ENCODE assay signal across 8 cellular contexts in the genomic region with DNA sequence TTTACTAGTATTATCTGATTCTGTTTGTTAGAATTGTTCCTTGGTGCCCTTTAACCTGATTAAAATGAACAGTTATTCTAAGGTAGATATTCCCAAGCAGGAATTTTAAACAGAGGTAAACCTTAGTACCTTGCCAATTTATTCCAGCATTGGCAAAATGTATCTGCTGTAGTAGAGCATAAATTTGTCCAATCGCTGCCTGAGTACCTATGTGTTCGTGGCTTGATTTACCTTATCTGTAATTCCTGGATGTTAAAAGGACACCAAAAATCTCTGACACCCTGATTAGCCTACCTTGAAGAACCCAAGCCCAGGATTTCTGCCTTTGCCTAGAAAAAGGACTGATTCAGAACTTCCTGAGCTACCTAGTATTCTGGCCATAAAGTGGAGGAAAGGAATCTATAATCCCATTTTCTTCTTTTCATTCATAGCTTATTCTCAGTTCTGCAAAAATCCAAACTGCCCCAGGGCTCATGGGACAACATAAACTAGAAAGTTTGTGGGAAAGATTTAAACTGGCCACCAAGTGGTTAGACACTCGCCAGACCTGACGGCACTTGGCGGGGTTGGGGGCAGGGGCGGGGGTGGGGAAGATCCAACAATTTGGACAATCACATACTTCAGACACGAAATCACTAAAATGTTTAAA. TPM values are rescaled to one million over a fixed set of nuclear protein-coding genes. Genes with fewer than 3 reads are reported as not detected.
DNase-seq lines count a peak whose midpoint lies in the region; ATAC-seq and TF ChIP-seq lines count a peak whose summit lies in the region.

No MANE protein-coding gene starts in this region.

- H3K36me3 ChIP-seq in MG63 (no peaks in the 10 kb centered on the region), fibroblast of lung (ENCODE audit: control insufficient read depth, insufficient read depth, low read length) (no peaks in the 10 kb centered on the region), thyroid gland (no peaks in the 10 kb centered on the region)

- H2AFZ ChIP-seq in fibroblast of lung (ENCODE audit: low read length) = peak overlapping the region; percentile 66

- DNase-seq in AG10803 (ENCODE audit: low read depth) = no peak
- DNase-seq in MG63 = no peak
- DNase-seq in fibroblast of lung (ENCODE audit: low read depth in 2 of 2) = no peak
- no peak for DNase-seq in thyroid gland
- no peak for DNase-seq in HuH-7 (ENCODE audit: low spot score)
- DNase-seq in NCI-H1105 treated with DMSO at 0.1 percent for 48 hours (lab: John Stamatoyannopoulos, UW) = no peak

- peak overlapping the region; percentile 34 for H3K9ac ChIP-seq in fibroblast of lung (ENCODE audit: insufficient read depth, low read length)

- H3K4me2 ChIP-seq in fibroblast of lung (ENCODE audit: extremely low read depth, insufficient read depth, low read length) = peak overlapping the region; percentile 64

- intact Hi-C loops in thyroid gland (cut with DNase I) = no loop called here

- 71 to 72% methylated on average over 7 of the region's 7 CpGs for WGBS in thyroid gland, 2 donors

- no peaks in the 10 kb centered on the region for H3K9me3 ChIP-seq in MG63
- H3K9me3 ChIP-seq in fibroblast of lung (ENCODE audit: control insufficient read depth, insufficient read depth, low read depth, low read length) = no peaks in the 10 kb centered on the region
- no peaks in the 10 kb centered on the region for H3K9me3 ChIP-seq in thyroid gland

- no peak overlapping the region for H3K27ac ChIP-seq in fibroblast of lung (ENCODE audit: insufficient read depth, low read length)
- peak overlapping the region; percentile 23 to 64 (median 40) for H3K27ac ChIP-seq in thyroid gland

- no peak for TF ChIP-seq CTCF in AG10803 (conservative IDR thresholded peaks at IDR 0.05; ENCODE audit: low read length)
- TF ChIP-seq CTCF in fibroblast of lung (conservative IDR thresholded peaks at IDR 0.05 in 1 of 2, IDR thresholded peaks at IDR 0.05 in 1 of 2; ENCODE audit: low read depth in 1 of 2, low read length in 2 of 2) = no peak
- TF ChIP-seq CTCF in thyroid gland (IDR thresholded peaks at IDR 0.05) = no peak

- H3K4me3 ChIP-seq in AG10803 (ENCODE audit: low read length) (peak overlapping the region; percentile 31; the same call in 1 of the 2 replicates), MG63 (peak overlapping the region; percentile 45), fibroblast of lung (replicated peaks in 1 of 4; ENCODE audit: control extremely low read depth in 1 of 4, insufficient read depth in 1 of 4, low read depth in 3 of 4, low read length in 4 of 4) (peak overlapping the region; percentile 3 to 49 (median 30)), thyroid gland (replicated peaks in 1 of 3) (peak overlapping the region in 1 of 3 donors; percentile 28)

- no peaks in the 10 kb centered on the region for H4K20me1 ChIP-seq in fibroblast of lung (ENCODE audit: control insufficient read depth, extremely low read depth, insufficient read depth, low read length)

- no peak for TF ChIP-seq POLR2A in thyroid gland (IDR thresholded peaks at IDR 0.05)

- H3K27me3 ChIP-seq in MG63 (no peaks in the 10 kb centered on the region), fibroblast of lung (ENCODE audit: control insufficient read depth, insufficient read depth, low read length) (no peaks in the 10 kb centered on the region), thyroid gland (no peaks in the 10 kb centered on the region)

- no peaks in the 10 kb centered on the region for H3K79me2 ChIP-seq in fibroblast of lung (ENCODE audit: control insufficient read depth, insufficient read depth, low read length)

- peak; percentile 19 for ATAC-seq in GM19467 (IDR thresholded peaks at IDR 0.05; ENCODE audit: unreplicated experiment)
- ATAC-seq in HG02981 (IDR thresholded peaks at IDR 0.05; ENCODE audit: unreplicated experiment) = no peak

- peaks cover 3% of the 10 kb centered on the region for H3K4me1 ChIP-seq in fibroblast of lung (ENCODE audit: control insufficient read depth, extremely low read depth, insufficient read depth, low read length)
- H3K4me1 ChIP-seq in thyroid gland = peaks cover 5 to 6% of the 10 kb centered on the region in 2 donors

RNA-seq across cellular contexts. Expression of gene ZCCHC2, which starts 16.2 kb away (rescaled TPM):
- 3.1 and 3.3 TPM in 2 replicates for total RNA-seq in MG63 (2014; rRNA removed; shearing (Covaris generic); ENCODE audit: low replicate concordance)
- total RNA-seq in fibroblast of lung = 10.9 and 14.6 TPM in 2 replicates
- 5.3 and 6.0 TPM in 2 replicates for polyA plus RNA-seq in fibroblast of lung
- 2.9 and 3.3 TPM in 2 replicates for polyA plus RNA-seq in fibroblast of lung (2012)
- 6.7 and 23.8 TPM in 2 replicates for polyA minus RNA-seq in fibroblast of lung (ENCODE audit: low replicate concordance)
- 10 to 100 TPM; 20.1 to 28.5 (median 24.9) TPM for total RNA-seq in thyroid gland
